ENCODE assay signal across 11 cellular contexts in genomic region chr9:89527084-89527483, GRCh38. TPM values are rescaled to one million over a fixed set of nuclear protein-coding genes. Genes with fewer than 3 reads are reported as not detected.
DNase-seq lines count a peak whose midpoint lies in the region; TF ChIP-seq lines count a peak whose summit lies in the region.
"Had no signal": no experiment of that assay in that cellular context is flagged by ENCODE, and none has a peak within 500 bp of the region (broad histone marks: within the 10 kb centered on the region; RNA-seq: fewer than 3 reads in every experiment).

No MANE protein-coding gene starts in this region.

- peak overlapping the region; percentile 52 for H3K27ac Mint-ChIP-seq in T-helper 1 cell treated with Interleukin-12 subunit alpha and Interleukin-12 subunit beta and Interleukin-4 antibody, amounts not matched to agents 30 μg/mL and 1 μg/mL, for 36 hours

- H3K27ac ChIP-seq in esophagus (ENCODE audit: low read depth in 2 of 2, low read length in 1 of 2) (peak overlapping the region; percentile 80 to 92), neutrophil (peak overlapping the region; percentile 92)

- WGBS in esophagus, 2 donors: 55 to 74% methylated on average over 2 of the region's 2 CpGs

- H3K36me3 ChIP-seq in esophagus (ENCODE audit: control insufficient read depth in 2 of 2, insufficient read depth in 2 of 2, low read length in 1 of 2) (no peaks in the 10 kb centered on the region), neutrophil (no peaks in the 10 kb centered on the region)

- TF ChIP-seq CTCF in neutrophil (IDR thresholded peaks at IDR 0.05): no peak

- peaks cover 12% of the 10 kb centered on the region for H3K9me3 Mint-ChIP-seq in T-helper 1 cell treated with Interleukin-12 subunit alpha and Interleukin-12 subunit beta and Interleukin-4 antibody, amounts not matched to agents 30 μg/mL and 1 μg/mL, for 36 hours

- no peak for DNase-seq in T-helper 1 cell
- DNase-seq in NOMO-1 treated with DMSO at 0.1 percent for 48 hours (lab: John Stamatoyannopoulos, UW; ENCODE audit: unreplicated experiment): peak; percentile 69
- no peak for DNase-seq in mesenteric fat pad (ENCODE audit: low spot score)
- DNase-seq in NCI-H128 (lab: John Stamatoyannopoulos, UW; ENCODE audit: unreplicated experiment): no peak
- DNase-seq in COLO829 (ENCODE audit: low spot score): no peak
- DNase-seq: activated CD4-positive, alpha-beta T cell treated with anti-CD3 and anti-CD28 coated beads for 48 hours; NCI-H1436 treated with DMSO at 0.1 percent for 48 hours; stimulated activated CD4-positive, alpha-beta T cell treated with anti-CD3 and anti-CD28 coated beads, Interleukin-4, amount 100 ng/mL, for 24 hours had no signal

- H3K4me1 Mint-ChIP-seq in T-helper 1 cell treated with Interleukin-12 subunit alpha and Interleukin-12 subunit beta and Interleukin-4 antibody, amounts not matched to agents 30 μg/mL and 1 μg/mL, for 36 hours (ENCODE audit: low read depth): peaks cover 87% of the 10 kb centered on the region

- no peaks in the 10 kb centered on the region for H3K27me3 ChIP-seq in esophagus (ENCODE audit: control insufficient read depth in 1 of 2, insufficient read depth in 2 of 2, low read length in 2 of 2)
- H3K27me3 ChIP-seq in neutrophil: no peaks in the 10 kb centered on the region

- no peak overlapping the region for H3K4me3 Mint-ChIP-seq in T-helper 1 cell treated with Interleukin-12 subunit alpha and Interleukin-12 subunit beta and Interleukin-4 antibody, amounts not matched to agents 30 μg/mL and 1 μg/mL, for 36 hours

- H3K4me1 ChIP-seq in esophagus (ENCODE audit: control insufficient read depth in 2 of 2, insufficient read depth in 2 of 2, low read length in 1 of 2) (peaks cover 4 to 13% of the 10 kb centered on the region in 2 donors), neutrophil (ENCODE audit: control insufficient read depth in 1 of 2, insufficient read depth in 1 of 2, low read depth in 1 of 2, low read length in 1 of 2) (peaks cover 90 to 98% of the 10 kb centered on the region in 2 experiments)

- no peaks in the 10 kb centered on the region for H3K27me3 Mint-ChIP-seq in T-helper 1 cell treated with Interleukin-12 subunit alpha and Interleukin-12 subunit beta and Interleukin-4 antibody, amounts not matched to agents 30 μg/mL and 1 μg/mL, for 36 hours (ENCODE audit: low read depth)

- H3K36me3 Mint-ChIP-seq in T-helper 1 cell treated with Interleukin-12 subunit alpha and Interleukin-12 subunit beta and Interleukin-4 antibody, amounts not matched to agents 30 μg/mL and 1 μg/mL, for 36 hours (ENCODE audit: low read depth): peaks cover 18% of the 10 kb centered on the region

- H3K4me3 ChIP-seq in esophagus (ENCODE audit: low read depth in 1 of 2, low read length in 2 of 2): no peak overlapping the region
- H3K4me3 ChIP-seq in neutrophil (ENCODE audit: low read depth in 1 of 2, low read length in 1 of 2): peak overlapping the region; percentile 50 to 55

- H3K9me3 ChIP-seq in esophagus (ENCODE audit: control insufficient read depth in 2 of 2, insufficient read depth in 1 of 2, low read depth in 1 of 2, low read length in 1 of 2): no peaks in the 10 kb centered on the region
- H3K9me3 ChIP-seq in neutrophil: no peaks in the 10 kb centered on the region

RNA-seq across cellular contexts. Expression of gene SEMA4D, which starts 29.2 kb away (rescaled TPM):
- polyA plus RNA-seq in esophagus: 10 to 100 TPM; 17.1 to 33.4 TPM
- total RNA-seq in mesenteric fat pad: 16.9 TPM

Comparison
In these comparisons a context has a peak if more than half of its experiments do, and no peak if none do; other contexts are left out.
1. H3K4me3 ChIP-seq: peak in neutrophil (2 of 2); none in esophagus (0 of 2).